1 cellular context compared by ENCODE assay signal in the genomic region with DNA sequence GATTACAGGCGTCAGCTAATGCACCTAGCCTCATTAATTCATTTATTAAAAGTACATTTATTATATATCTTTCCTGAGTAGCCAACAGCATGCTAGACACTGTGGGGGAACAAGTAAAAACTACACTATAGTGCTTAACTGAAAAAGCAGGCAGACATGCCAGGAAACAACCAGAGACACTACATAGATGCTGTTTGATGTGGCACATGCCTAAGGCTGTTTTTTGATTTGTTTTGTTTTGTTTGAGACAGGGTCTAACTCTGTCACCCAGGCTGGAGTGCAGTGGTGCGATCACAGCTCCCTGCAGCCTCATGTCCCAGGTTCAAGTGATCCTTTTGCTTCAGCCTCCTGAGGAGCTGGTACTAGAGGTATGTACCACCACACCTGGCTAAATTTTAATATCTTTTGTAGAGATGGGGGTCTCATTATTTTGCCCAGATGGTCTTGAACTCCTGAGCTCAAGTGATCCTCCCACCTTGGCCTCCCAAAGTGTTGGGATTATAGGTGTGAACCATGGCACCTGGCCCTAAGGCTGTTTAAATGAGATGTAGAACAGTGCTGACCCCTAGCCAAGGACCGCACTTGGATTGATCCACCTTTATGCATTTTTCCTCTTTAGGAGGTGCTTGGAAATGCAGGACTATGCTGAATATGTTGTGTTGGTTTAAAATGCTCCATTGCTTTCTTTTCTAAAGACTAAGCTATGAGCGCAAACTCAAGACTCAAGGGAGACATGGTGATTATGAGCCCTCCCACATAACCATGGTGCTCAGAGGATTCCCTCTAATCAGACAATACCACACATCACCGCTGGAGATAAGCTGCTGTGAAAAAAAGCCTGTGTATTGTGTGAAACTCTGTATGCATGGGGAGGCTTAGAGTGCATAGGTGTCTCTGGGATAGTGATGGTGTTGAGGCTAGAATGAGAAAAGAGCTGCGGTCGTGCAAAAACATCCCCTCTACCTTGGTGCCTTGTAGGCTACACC.
A peak's percentile ranks its signal among the peaks of the same experiment; 100 is the strongest.
TF ChIP-seq lines count a peak whose summit lies in the region.

No MANE protein-coding gene starts in this region.

TF ChIP-seq in K562, 482 proteins besides CTCF, POLR2A, EP300 and RAD21 (continued from another document):
- TF ChIP-seq SMARCE1 (IDR thresholded peaks at IDR 0.05) (peak; percentile 80), MTA3 (IDR thresholded peaks at IDR 0.05; ENCODE audit: borderline replicate concordance) (0 out of 2 replicates have a peak, but pooled peaks have one; percentile 26), TEAD4 (IDR thresholded peaks at IDR 0.05; ENCODE audit: low read length) (peak; percentile 88), TEAD4 (CRISPR knock-in tag; IDR thresholded peaks at IDR 0.05; ENCODE audit: borderline replicate concordance) (no peak), MYC (IDR thresholded peaks at IDR 0.05; ENCODE audit: low read depth, low read length) (peak; percentile 48; the same call in 1 of the 2 replicates), MYC (CRISPR knock-in tag; IDR thresholded peaks at IDR 0.05; ENCODE audit: borderline replicate concordance, low read depth) (no peak), SMARCC2 (IDR thresholded peaks at IDR 0.05; ENCODE audit: low read depth) (peak; percentile 71; the same call in 1 of the 2 replicates), CREM (IDR thresholded peaks at IDR 0.05; ENCODE audit: low read depth) (peak; percentile 70; the same call in 1 of the 2 replicates), FOXM1 (IDR thresholded peaks at IDR 0.05; ENCODE audit: low read depth) (peak; percentile 45; the same call in 1 of the 2 replicates), FOXM1 (CRISPR knock-in tag; IDR thresholded peaks at IDR 0.05; ENCODE audit: low read depth) (no peak), ZEB2 (IDR thresholded peaks at IDR 0.05) (peak; percentile 74; the same call in 1 of the 2 replicates), RNF2 (IDR thresholded peaks at IDR 0.05) (peak; percentile 35; the same call in 1 of the 2 replicates), MAFF (IDR thresholded peaks at IDR 0.05; ENCODE audit: low read length) (no peak), ZNF644 (tag; IDR thresholded peaks at IDR 0.05; ENCODE audit: low read depth) (0 out of 2 replicates have a peak, but pooled peaks have one; percentile 27), NR2C1 (IDR thresholded peaks at IDR 0.05) (no peak), NR2C1 (tag; IDR thresholded peaks at IDR 0.05) (0 out of 2 replicates have a peak, but pooled peaks have one; percentile 14), KDM1A (IDR thresholded peaks at IDR 0.05) (peak; percentile 69 to 75), NRF1 (conservative IDR thresholded peaks at IDR 0.05 in 1 of 2, IDR thresholded peaks at IDR 0.05 in 1 of 2) (peak; percentile 67 to 71), C11orf30 (IDR thresholded peaks at IDR 0.05; ENCODE audit: low read depth) (no peak)
- TF ChIP-seq, protein P1, sequence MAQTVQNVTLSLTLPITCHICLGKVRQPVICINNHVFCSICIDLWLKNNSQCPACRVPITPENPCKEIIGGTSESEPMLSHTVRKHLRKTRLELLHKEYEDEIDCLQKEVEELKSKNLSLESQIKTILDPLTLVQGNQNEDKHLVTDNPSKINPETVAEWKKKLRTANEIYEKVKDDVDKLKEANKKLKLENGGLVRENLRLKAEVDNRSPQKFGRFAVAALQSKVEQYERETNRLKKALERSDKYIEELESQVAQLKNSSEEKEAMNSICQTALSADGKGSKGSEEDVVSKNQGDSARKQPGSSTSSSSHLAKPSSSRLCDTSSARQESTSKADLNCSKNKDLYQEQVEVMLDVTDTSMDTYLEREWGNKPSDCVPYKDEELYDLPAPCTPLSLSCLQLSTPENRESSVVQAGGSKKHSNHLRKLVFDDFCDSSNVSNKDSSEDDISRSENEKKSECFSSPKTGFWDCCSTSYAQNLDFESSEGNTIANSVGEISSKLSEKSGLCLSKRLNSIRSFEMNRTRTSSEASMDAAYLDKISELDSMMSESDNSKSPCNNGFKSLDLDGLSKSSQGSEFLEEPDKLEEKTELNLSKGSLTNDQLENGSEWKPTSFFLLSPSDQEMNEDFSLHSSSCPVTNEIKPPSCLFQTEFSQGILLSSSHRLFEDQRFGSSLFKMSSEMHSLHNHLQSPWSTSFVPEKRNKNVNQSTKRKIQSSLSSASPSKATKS (CRISPR knock-in tag; IDR thresholded peaks at IDR 0.05) = no peak
- TF ChIP-seq, protein P2, sequence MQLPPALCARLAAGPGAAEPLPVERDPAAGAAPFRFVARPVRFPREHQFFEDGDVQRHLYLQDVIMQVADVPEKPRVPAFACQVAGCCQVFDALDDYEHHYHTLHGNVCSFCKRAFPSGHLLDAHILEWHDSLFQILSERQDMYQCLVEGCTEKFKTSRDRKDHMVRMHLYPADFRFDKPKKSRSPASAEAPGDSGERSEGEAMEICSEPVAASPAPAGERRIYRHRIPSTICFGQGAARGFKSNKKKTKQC (CRISPR knock-in tag; IDR thresholded peaks at IDR 0.05) = no peak
